ENCODE assay signal across 21 cellular contexts in the genomic region with DNA sequence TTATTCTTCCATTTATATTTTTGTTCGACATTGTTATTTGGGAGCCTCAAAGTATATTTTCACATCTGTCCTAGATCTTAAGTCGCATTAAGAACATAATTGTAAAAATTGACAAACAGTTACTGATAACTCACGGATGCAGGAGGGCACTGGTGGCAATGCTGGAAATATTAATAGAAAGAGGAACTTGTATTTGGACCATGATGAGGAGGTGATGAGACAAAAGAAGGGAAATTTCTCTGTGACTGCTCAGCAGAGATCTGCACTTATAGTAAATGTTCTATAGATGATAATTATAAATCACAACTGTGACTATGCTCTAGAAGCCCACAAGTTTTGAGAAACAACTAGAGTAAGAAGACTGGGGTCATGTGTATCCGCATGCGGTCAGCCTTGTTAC. TPM values are rescaled to one million over a fixed set of nuclear protein-coding genes. Genes with fewer than 3 reads are reported as not detected.
DNase-seq lines count a peak whose midpoint lies in the region; ATAC-seq and TF ChIP-seq lines count a peak whose summit lies in the region.
"Had no signal": no experiment of that assay in that cellular context is flagged by ENCODE, and none has a peak within 500 bp of the region (broad histone marks: within the 10 kb centered on the region; RNA-seq: fewer than 3 reads in every experiment).

No MANE protein-coding gene starts in this region.

- peak overlapping the region; percentile 90 for H3K27ac Mint-ChIP-seq in dendritic cell treated with granulocyte-macrophage colony-stimulating factor and Interleukin-4, amounts not matched to agents 40 ng/mL and 50 ng/mL, for 4 days
- H3K27ac Mint-ChIP-seq in stimulated activated memory B cell treated with anti-CD40 and anti-IgM and Interleukin-4, amounts not matched to agents 10 μg/mL and 1 μg/mL and 100 μg/mL, for 72 hours: peak overlapping the region; percentile 94
- no peak overlapping the region for H3K27ac Mint-ChIP-seq in activated CD4-positive, alpha-beta memory T cell treated with anti-CD3 and anti-CD28 coated beads, Interleukin-2, amount 10 ng/mL, durations not matched to agents 7 days and 5 days
- H3K27ac Mint-ChIP-seq: activated naive CD4-positive, alpha-beta T cell treated with anti-CD3 and anti-CD28 coated beads, Interleukin-2, amount 50 U/mL, for 72 hours; activated T-helper 17 cell treated with anti-CD3 and anti-CD28 coated beads, Interleukin-2, amount 50 U/mL, for 72 hours; stimulated activated effector memory CD8-positive, alpha-beta T cell treated with anti-CD3 and anti-CD28 coated beads, Interleukin-12 subunit alpha, Interleukin-12 subunit beta, amount 100 ng/mL, for 72 hours had no signal

- POLR2A ChIA-PET in activated CD4-positive, alpha-beta memory T cell treated with anti-CD3 and anti-CD28 coated beads, Interleukin-2, amount 10 ng/mL, durations not matched to agents 7 days and 5 days (lab: Charles Lee): interaction anchor here (0.7 to 4.3 kb wide), 3 partner anchors 8 to 257 kb away, joined by 3 to 22 read pairs (median 3); no protein-coding TSS in a partner anchor

- H2AFZ ChIP-seq in KMS-11 (ENCODE audit: low read depth) (peak overlapping the region; percentile 47; the same call in 1 of the 2 replicates), OCI-LY3 (ENCODE audit: low read depth, low read length) (peak overlapping the region; percentile 7; the same call in 1 of the 2 replicates)

- H4K20me1 ChIP-seq in KMS-11 (ENCODE audit: insufficient read depth) (no peaks in the 10 kb centered on the region), OCI-LY3 (ENCODE audit: insufficient read depth, low read length) (no peaks in the 10 kb centered on the region)

- H3K4me3 ChIP-seq in KMS-11 (IDR thresholded peaks at IDR 0.05; ENCODE audit: insufficient read depth, low read depth, low read length) (no peak overlapping the region), OCI-LY3 (ENCODE audit: low read length) (peak overlapping the region; percentile 24), tibial artery (no peak overlapping the region)
- H3K4me3 ChIP-seq: ascending aorta, left lung, prostate gland, SJSA1, suprapubic skin had no signal

- TF ChIP-seq CTCF in KMS-11 (conservative IDR thresholded peaks at IDR 0.05; ENCODE audit: low read depth, low read length) (no peak), OCI-LY3 (IDR thresholded peaks at IDR 0.05; ENCODE audit: low read depth, low read length) (no peak), tibial artery (IDR thresholded peaks at IDR 0.05) (no peak)

- H3K4me2 ChIP-seq in KMS-11: no peak overlapping the region
- peak overlapping the region; percentile 68 for H3K4me2 ChIP-seq in OCI-LY3 (ENCODE audit: low read length)

- no peaks in the 10 kb centered on the region for H3K9me3 Mint-ChIP-seq in dendritic cell treated with granulocyte-macrophage colony-stimulating factor and Interleukin-4, amounts not matched to agents 40 ng/mL and 50 ng/mL, for 4 days
- H3K9me3 Mint-ChIP-seq in stimulated activated memory B cell treated with anti-CD40 and anti-IgM and Interleukin-4, amounts not matched to agents 10 μg/mL and 1 μg/mL and 100 μg/mL, for 72 hours: no peaks in the 10 kb centered on the region
- no peaks in the 10 kb centered on the region for H3K9me3 Mint-ChIP-seq in activated CD4-positive, alpha-beta memory T cell treated with anti-CD3 and anti-CD28 coated beads, Interleukin-2, amount 10 ng/mL, durations not matched to agents 7 days and 5 days
- H3K9me3 Mint-ChIP-seq: activated naive CD4-positive, alpha-beta T cell treated with anti-CD3 and anti-CD28 coated beads, Interleukin-2, amount 50 U/mL, for 72 hours; activated T-helper 17 cell treated with anti-CD3 and anti-CD28 coated beads, Interleukin-2, amount 50 U/mL, for 72 hours; stimulated activated effector memory CD8-positive, alpha-beta T cell treated with anti-CD3 and anti-CD28 coated beads, Interleukin-12 subunit alpha, Interleukin-12 subunit beta, amount 100 ng/mL, for 72 hours had no signal

- H3K27me3 ChIP-seq in KMS-11 (ENCODE audit: insufficient read depth, low read depth) (no peaks in the 10 kb centered on the region), OCI-LY3 (ENCODE audit: low read depth, low read length) (no peaks in the 10 kb centered on the region), tibial artery (peaks cover 0 to 16% of the 10 kb centered on the region in 2 donors)
- H3K27me3 ChIP-seq: ascending aorta, SJSA1, suprapubic skin had no signal

- H3K36me3 ChIP-seq in KMS-11 (ENCODE audit: insufficient read depth) (no peaks in the 10 kb centered on the region), OCI-LY3 (replicated peaks; ENCODE audit: low read depth, low read length) (no peaks in the 10 kb centered on the region), tibial artery (no peaks in the 10 kb centered on the region)
- H3K36me3 ChIP-seq: ascending aorta, left lung, prostate gland, SJSA1, suprapubic skin had no signal

- peaks cover 67% of the 10 kb centered on the region for H3K4me1 Mint-ChIP-seq in dendritic cell treated with granulocyte-macrophage colony-stimulating factor and Interleukin-4, amounts not matched to agents 40 ng/mL and 50 ng/mL, for 4 days (ENCODE audit: low read depth)
- peaks cover 68% of the 10 kb centered on the region for H3K4me1 Mint-ChIP-seq in stimulated activated memory B cell treated with anti-CD40 and anti-IgM and Interleukin-4, amounts not matched to agents 10 μg/mL and 1 μg/mL and 100 μg/mL, for 72 hours
- H3K4me1 Mint-ChIP-seq in activated CD4-positive, alpha-beta memory T cell treated with anti-CD3 and anti-CD28 coated beads, Interleukin-2, amount 10 ng/mL, durations not matched to agents 7 days and 5 days: peaks cover 64% of the 10 kb centered on the region

- H3K4me1 ChIP-seq in KMS-11 (ENCODE audit: low read depth, poor library complexity, severe bottlenecking) (peaks cover 25% of the 10 kb centered on the region), OCI-LY3 (ENCODE audit: low read length) (peaks cover 93% of the 10 kb centered on the region), tibial artery (no peaks in the 10 kb centered on the region)
- H3K4me1 ChIP-seq: ascending aorta, prostate gland, SJSA1, suprapubic skin had no signal

- no peaks in the 10 kb centered on the region for H3K9me3 ChIP-seq in OCI-LY3 (ENCODE audit: insufficient read depth, low read length)
- no peaks in the 10 kb centered on the region for H3K9me3 ChIP-seq in tibial artery
- H3K9me3 ChIP-seq: ascending aorta, left lung, prostate gland, SJSA1, suprapubic skin had no signal

- H3K79me2 ChIP-seq in KMS-11 (ENCODE audit: insufficient read depth, low read depth) (no peaks in the 10 kb centered on the region), OCI-LY3 (ENCODE audit: low read length) (no peaks in the 10 kb centered on the region)

- H3K9ac ChIP-seq in KMS-11 (no peak overlapping the region), OCI-LY3 (ENCODE audit: low read length) (peak overlapping the region; percentile 49)

- H3K27ac ChIP-seq in KMS-11 (no peak overlapping the region), OCI-LY3 (ENCODE audit: low read length) (peak overlapping the region; percentile 76), tibial artery (no peak overlapping the region)
- H3K27ac ChIP-seq: ascending aorta, HL-60, prostate gland, SJSA1, suprapubic skin had no signal

- intact Hi-C loops in dendritic cell treated with granulocyte-macrophage colony-stimulating factor and Interleukin-4, amounts not matched to agents 40 ng/mL and 50 ng/mL, for 4 days (cut with micrococcal nuclease): loop anchor here (5.0 to 10.0 kb wide), 3 partner anchors 94 to 366 kb away; no protein-coding TSS in a partner anchor
- intact Hi-C loops in tibial artery (cut with DNase I; ENCODE audit: low total_unique reads): loop anchor here (10.0 kb wide), 1 partner anchor 256 kb away; no protein-coding TSS in a partner anchor

- H3K36me3 Mint-ChIP-seq in dendritic cell treated with granulocyte-macrophage colony-stimulating factor and Interleukin-4, amounts not matched to agents 40 ng/mL and 50 ng/mL, for 4 days (ENCODE audit: low read depth): no peaks in the 10 kb centered on the region
- H3K36me3 Mint-ChIP-seq in stimulated activated memory B cell treated with anti-CD40 and anti-IgM and Interleukin-4, amounts not matched to agents 10 μg/mL and 1 μg/mL and 100 μg/mL, for 72 hours: no peaks in the 10 kb centered on the region
- H3K36me3 Mint-ChIP-seq in activated CD4-positive, alpha-beta memory T cell treated with anti-CD3 and anti-CD28 coated beads, Interleukin-2, amount 10 ng/mL, durations not matched to agents 7 days and 5 days (ENCODE audit: low read depth): no peaks in the 10 kb centered on the region
- H3K36me3 Mint-ChIP-seq: activated naive CD4-positive, alpha-beta T cell treated with anti-CD3 and anti-CD28 coated beads, Interleukin-2, amount 50 U/mL, for 72 hours had no signal

- no peak for ATAC-seq in stimulated activated memory B cell treated with anti-CD40 and anti-IgM and Interleukin-4, amounts not matched to agents 10 μg/mL and 1 μg/mL and 100 μg/mL, for 72 hours
- no peak for ATAC-seq in GM18511 (IDR thresholded peaks at IDR 0.05; ENCODE audit: unreplicated experiment)
- ATAC-seq: activated naive CD4-positive, alpha-beta T cell treated with anti-CD3 and anti-CD28 coated beads, Interleukin-2, amount 50 U/mL, for 72 hours; activated T-helper 17 cell treated with anti-CD3 and anti-CD28 coated beads, Interleukin-2, amount 50 U/mL, for 72 hours had no signal

- H3K4me3 Mint-ChIP-seq in dendritic cell treated with granulocyte-macrophage colony-stimulating factor and Interleukin-4, amounts not matched to agents 40 ng/mL and 50 ng/mL, for 4 days: peak overlapping the region; percentile 23
- peak overlapping the region; percentile 20 for H3K4me3 Mint-ChIP-seq in stimulated activated memory B cell treated with anti-CD40 and anti-IgM and Interleukin-4, amounts not matched to agents 10 μg/mL and 1 μg/mL and 100 μg/mL, for 72 hours
- H3K4me3 Mint-ChIP-seq in activated CD4-positive, alpha-beta memory T cell treated with anti-CD3 and anti-CD28 coated beads, Interleukin-2, amount 10 ng/mL, durations not matched to agents 7 days and 5 days: no peak overlapping the region
- H3K4me3 Mint-ChIP-seq: activated T-helper 17 cell treated with anti-CD3 and anti-CD28 coated beads, Interleukin-2, amount 50 U/mL, for 72 hours; stimulated activated effector memory CD8-positive, alpha-beta T cell treated with anti-CD3 and anti-CD28 coated beads, Interleukin-12 subunit alpha, Interleukin-12 subunit beta, amount 100 ng/mL, for 72 hours had no signal

- CTCF ChIA-PET in activated CD4-positive, alpha-beta memory T cell treated with anti-CD3 and anti-CD28 coated beads, Interleukin-2, amount 10 ng/mL, durations not matched to agents 7 days and 5 days (lab: Charles Lee): interaction anchor here (0.7 to 7.9 kb wide), 12 partner anchors 8 to 296 kb away, joined by 3 to 67 read pairs (median 6); a partner anchor contains a TSS

- DNase-seq in tibial artery (no peak), ureter (ENCODE audit: low spot score) (no peak)
- DNase-seq in activated CD4-positive, alpha-beta memory T cell treated with anti-CD3 and anti-CD28 coated beads, Interleukin-2, amount 10 ng/mL, durations not matched to agents 7 days and 5 days: no peak
- DNase-seq: activated CD8-positive, alpha-beta memory T cell treated with anti-CD3 and anti-CD28 coated beads, Interleukin-2, amount 50 U/mL, for 4 hours; left lung had no signal

- peaks cover 11% of the 10 kb centered on the region for H3K27me3 Mint-ChIP-seq in dendritic cell treated with granulocyte-macrophage colony-stimulating factor and Interleukin-4, amounts not matched to agents 40 ng/mL and 50 ng/mL, for 4 days
- H3K27me3 Mint-ChIP-seq in stimulated activated memory B cell treated with anti-CD40 and anti-IgM and Interleukin-4, amounts not matched to agents 10 μg/mL and 1 μg/mL and 100 μg/mL, for 72 hours: no peaks in the 10 kb centered on the region
- peaks cover 28% of the 10 kb centered on the region for H3K27me3 Mint-ChIP-seq in activated CD4-positive, alpha-beta memory T cell treated with anti-CD3 and anti-CD28 coated beads, Interleukin-2, amount 10 ng/mL, durations not matched to agents 7 days and 5 days

RNA-seq across cellular contexts. Expression of a gene that starts 8.7 kb away (rescaled TPM):
- total RNA-seq in ureter: 21.9 TPM
- total RNA-seq in activated CD4-positive, alpha-beta memory T cell treated with anti-CD3 and anti-CD28 coated beads, Interleukin-2, amount 10 ng/mL, durations not matched to agents 7 days and 5 days: 10 to 100 TPM; 23.4 to 23.5 TPM

RNA-seq across cellular contexts. Expression of a gene that starts 19.5 kb away (rescaled TPM):
- 3.9 TPM for total RNA-seq in ureter
- total RNA-seq in activated CD4-positive, alpha-beta memory T cell treated with anti-CD3 and anti-CD28 coated beads, Interleukin-2, amount 10 ng/mL, durations not matched to agents 7 days and 5 days: under 1 TPM; 0.35 to 0.43 TPM
- total RNA-seq: activated naive CD4-positive, alpha-beta T cell treated with anti-CD3 and anti-CD28 coated beads, Interleukin-2, amount 50 U/mL, for 72 hours; activated T-helper 17 cell treated with anti-CD3 and anti-CD28 coated beads, Interleukin-2, amount 50 U/mL, for 72 hours; ascending aorta had no signal

RNA-seq across cellular contexts. Expression of a gene that starts 25.2 kb away (rescaled TPM):
- 39.4 TPM for total RNA-seq in ureter
- total RNA-seq in activated CD4-positive, alpha-beta memory T cell treated with anti-CD3 and anti-CD28 coated beads, Interleukin-2, amount 10 ng/mL, durations not matched to agents 7 days and 5 days: 10 to 100 TPM; 19.3 TPM

RNA-seq across cellular contexts. Expression of a gene that starts 33.8 kb away (rescaled TPM):
- 0.75 TPM for total RNA-seq in ureter
- total RNA-seq in activated CD4-positive, alpha-beta memory T cell treated with anti-CD3 and anti-CD28 coated beads, Interleukin-2, amount 10 ng/mL, durations not matched to agents 7 days and 5 days: not detected
- total RNA-seq: activated naive CD4-positive, alpha-beta T cell treated with anti-CD3 and anti-CD28 coated beads, Interleukin-2, amount 50 U/mL, for 72 hours; activated T-helper 17 cell treated with anti-CD3 and anti-CD28 coated beads, Interleukin-2, amount 50 U/mL, for 72 hours; ascending aorta; H1; HepG2; prostate gland; T-helper 1 cell treated with Interleukin-12 subunit alpha and Interleukin-12 subunit beta and Interleukin-4 antibody, amounts not matched to agents 30 ng/mL and 1 ng/mL, for 36 hours had no signal
